In the genomic region with DNA sequence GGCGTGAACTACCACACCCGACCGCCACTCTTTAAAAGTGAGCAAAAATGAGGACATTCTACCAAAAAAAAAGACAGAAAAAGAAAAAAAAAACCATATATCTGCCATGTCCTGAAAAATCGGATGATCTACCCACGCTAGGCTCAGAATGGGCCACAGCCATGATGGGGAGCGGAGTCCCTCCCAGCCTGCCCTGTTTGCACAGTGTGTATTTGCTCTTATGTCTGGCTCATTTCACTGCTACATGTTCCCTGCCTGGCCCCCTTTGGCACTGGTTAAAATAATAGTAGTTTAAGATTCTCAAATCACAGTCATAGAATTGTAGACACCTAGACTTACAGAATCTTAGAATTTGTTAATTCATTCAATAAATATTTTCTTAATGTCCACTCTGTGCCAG, we compare ENCODE assay signal across 21 cellular contexts.
"Had no signal": no experiment of that assay in that cellular context is flagged by ENCODE, and none has a peak within 500 bp of the region (broad histone marks: within the 10 kb centered on the region; RNA-seq: fewer than 3 reads in every experiment).

No MANE protein-coding gene starts in this region.

- H3K27ac ChIP-seq: coronary artery, left lung, ovary, psoas muscle, skin epidermis, spleen, thoracic aorta, tibial nerve, upper lobe of left lung had no signal

- H3K4me1 Mint-ChIP-seq: stimulated activated naive B cell treated with anti-CD40 and anti-IgM and Interleukin-4, amounts not matched to agents 10 μg/mL and 1 μg/mL and 100 μg/mL, for 72 hours had no signal

- H3K36me3 Mint-ChIP-seq: naive thymus-derived CD8-positive, alpha-beta T cell; stimulated activated naive B cell treated with anti-CD40 and anti-IgM and Interleukin-4, amounts not matched to agents 10 μg/mL and 1 μg/mL and 100 μg/mL, for 72 hours had no signal

- ATAC-seq: left cardiac atrium; left lung; naive thymus-derived CD8-positive, alpha-beta T cell; psoas muscle; right cardiac atrium; stimulated activated naive B cell treated with anti-CD40 and anti-IgM and Interleukin-4, amounts not matched to agents 10 μg/mL and 1 μg/mL and 100 μg/mL, for 72 hours had no signal

- H3K4me1 ChIP-seq: left lung, psoas muscle, spleen, tibial nerve, upper lobe of left lung had no signal

- H3K9me3 ChIP-seq: left lung, ovary, psoas muscle, spleen, thoracic aorta, tibial nerve, upper lobe of left lung had no signal

- H3K27me3 ChIP-seq: ovary, tibial nerve, upper lobe of left lung had no signal

- H3K9me3 Mint-ChIP-seq: naive thymus-derived CD8-positive, alpha-beta T cell; nephron progenitor cell; stimulated activated naive B cell treated with anti-CD40 and anti-IgM and Interleukin-4, amounts not matched to agents 10 μg/mL and 1 μg/mL and 100 μg/mL, for 72 hours; stimulated activated naive CD8-positive, alpha-beta T cell treated with anti-CD3 and anti-CD28 coated beads, Interleukin-15, Interleukin-2, amounts not matched to agents 100 ng/mL and 50 ng/mL, for 24 hours had no signal

- H3K4me3 ChIP-seq: coronary artery, left lung, ovary, psoas muscle, skin epidermis, spleen, thoracic aorta, tibial nerve, upper lobe of left lung had no signal

- H3K4me3 Mint-ChIP-seq: naive thymus-derived CD8-positive, alpha-beta T cell; nephron progenitor cell; stimulated activated naive B cell treated with anti-CD40 and anti-IgM and Interleukin-4, amounts not matched to agents 10 μg/mL and 1 μg/mL and 100 μg/mL, for 72 hours; stimulated activated naive CD8-positive, alpha-beta T cell treated with anti-CD3 and anti-CD28 coated beads, Interleukin-15, Interleukin-2, amounts not matched to agents 100 ng/mL and 50 ng/mL, for 24 hours had no signal

- DNase-seq: dermis blood vessel endothelial cell; effector memory CD4-positive, alpha-beta T cell; erythroblast; left cardiac atrium; left lung; mesendoderm; midbrain; naive thymus-derived CD8-positive, alpha-beta T cell; nephron progenitor cell; occipital lobe; ovary; psoas muscle; right cardiac atrium; spleen; stimulated activated naive B cell treated with anti-CD40 and anti-IgM and Interleukin-4, amounts not matched to agents 10 μg/mL and 1 μg/mL and 100 μg/mL, for 72 hours; upper lobe of left lung had no signal

- H3K36me3 ChIP-seq: left lung, ovary, spleen, thoracic aorta, tibial nerve, upper lobe of left lung had no signal

- H3K27ac Mint-ChIP-seq: naive thymus-derived CD8-positive, alpha-beta T cell; nephron progenitor cell; stimulated activated naive B cell treated with anti-CD40 and anti-IgM and Interleukin-4, amounts not matched to agents 10 μg/mL and 1 μg/mL and 100 μg/mL, for 72 hours; stimulated activated naive CD8-positive, alpha-beta T cell treated with anti-CD3 and anti-CD28 coated beads, Interleukin-15, Interleukin-2, amounts not matched to agents 100 ng/mL and 50 ng/mL, for 24 hours had no signal
